In genomic region chr7:84982199-84982598, GRCh38 we compare ENCODE assay signal across 20 cellular contexts.
DNase-seq lines count a peak whose midpoint lies in the region; ATAC-seq, FAIRE-seq and TF ChIP-seq lines count a peak whose summit lies in the region.
"Had no signal": no experiment of that assay in that cellular context is flagged by ENCODE, and none has a peak within 500 bp of the region (broad histone marks: within the 10 kb centered on the region; RNA-seq: fewer than 3 reads in every experiment).

No MANE protein-coding gene starts in this region.

- peaks cover 5% of the 10 kb centered on the region for H3F3A ChIP-seq in SK-N-SH (replicated peaks; ENCODE audit: insufficient read depth)

- BruUV-seq in Caco-2 (replicated peaks; lab: Mats Ljungman, UMichigan), result no TSS peak

- no peak overlapping the region for H3K9ac ChIP-seq in SK-N-SH
- H3K9ac ChIP-seq: BLaER1 treated with 17β-estradiol and CSF1 and Interleukin-3, amounts not matched to agents 10 nM and 100 nM had no signal

- TF ChIP-seq RAD21 in SK-N-SH (IDR thresholded peaks at IDR 0.05; ENCODE audit: low read length), result no peak

- H3K4me3 ChIP-seq in SK-N-SH (ENCODE audit: low read depth in 2 of 2, low read length in 1 of 2), result no peak overlapping the region
- H3K4me3 ChIP-seq in small intestine (ENCODE audit: low read depth in 1 of 2, low read length in 2 of 2), result no peak overlapping the region
- H3K4me3 ChIP-seq in Caco-2 (ENCODE audit: low read depth, low read length), result no peak overlapping the region
- H3K4me3 ChIP-seq: BLaER1 treated with 17β-estradiol and CSF1 and Interleukin-3, amounts not matched to agents 10 nM and 100 nM had no signal

- no peak overlapping the region for H3K4me3 Mint-ChIP-seq in WTC11
- H3K4me3 Mint-ChIP-seq in Caco-2 (ENCODE audit: unreplicated experiment), result no peak overlapping the region
- H3K4me3 Mint-ChIP-seq: B cell; CD8-positive, alpha-beta T cell had no signal

- no peaks in the 10 kb centered on the region for H4K20me1 ChIP-seq in SK-N-SH (ENCODE audit: insufficient read depth)
- H4K20me1 ChIP-seq: BLaER1 treated with 17β-estradiol and CSF1 and Interleukin-3, amounts not matched to agents 10 nM and 100 nM had no signal

- H3K9me3 Mint-ChIP-seq in WTC11 (peaks cover 25% of the 10 kb centered on the region), Caco-2 (ENCODE audit: unreplicated experiment) (no peaks in the 10 kb centered on the region)
- H3K9me3 Mint-ChIP-seq: CD8-positive, alpha-beta T cell had no signal

- POLR2A ChIA-PET in SK-N-SH (lab: Yijun Ruan, JAX), result no interaction called here
- POLR2A ChIA-PET in WTC11 (lab: Charles Lee), result no interaction called here
- POLR2A ChIA-PET in Caco-2 (lab: Charles Lee), result no interaction called here

- H3K27ac Mint-ChIP-seq in WTC11 (no peak overlapping the region), Caco-2 (ENCODE audit: unreplicated experiment) (no peak overlapping the region)
- H3K27ac Mint-ChIP-seq: B cell; CD8-positive, alpha-beta T cell had no signal

- H3K27me3 Mint-ChIP-seq in WTC11 (ENCODE audit: low read depth) (no peaks in the 10 kb centered on the region), Caco-2 (ENCODE audit: insufficient read depth, unreplicated experiment) (peaks cover 3% of the 10 kb centered on the region)
- H3K27me3 Mint-ChIP-seq: B cell had no signal

- H3K79me2 ChIP-seq in SK-N-SH (ENCODE audit: insufficient read depth), result no peaks in the 10 kb centered on the region

- H3K4me1 Mint-ChIP-seq in WTC11, result peaks cover 7% of the 10 kb centered on the region
- no peaks in the 10 kb centered on the region for H3K4me1 Mint-ChIP-seq in Caco-2 (ENCODE audit: low read depth, unreplicated experiment)
- H3K4me1 Mint-ChIP-seq: B cell had no signal

- H3K9me2 ChIP-seq in SK-N-SH, result no peaks in the 10 kb centered on the region

- TF ChIP-seq CTCF in SK-N-SH (IDR thresholded peaks at IDR 0.05), result no peak
- no peak for TF ChIP-seq CTCF in WTC11 (IDR thresholded peaks at IDR 0.05)
- no peak for TF ChIP-seq CTCF in Caco-2 (IDR thresholded peaks at IDR 0.05; ENCODE audit: insufficient read depth in 1 of 2, low read depth in 1 of 2, low read length in 1 of 2, severe bottlenecking in 1 of 2, unreplicated experiment in 1 of 2)

- H3K27me3 ChIP-seq in SK-N-SH (ENCODE audit: insufficient read depth), result no peaks in the 10 kb centered on the region
- no peaks in the 10 kb centered on the region for H3K27me3 ChIP-seq in small intestine (ENCODE audit: control insufficient read depth in 2 of 2, insufficient read depth in 2 of 2, low read length in 2 of 2)
- H3K27me3 ChIP-seq in Caco-2 (replicated peaks; ENCODE audit: control insufficient read depth, insufficient read depth, low read length), result no peaks in the 10 kb centered on the region
- H3K27me3 ChIP-seq: BLaER1 treated with 17β-estradiol and CSF1 and Interleukin-3, amounts not matched to agents 10 nM and 100 nM had no signal

- no peaks in the 10 kb centered on the region for H3K36me3 Mint-ChIP-seq in WTC11
- no peaks in the 10 kb centered on the region for H3K36me3 Mint-ChIP-seq in Caco-2 (ENCODE audit: insufficient read depth, unreplicated experiment)
- H3K36me3 Mint-ChIP-seq: CD8-positive, alpha-beta T cell had no signal

- DNase-seq in SK-N-SH (no peak), GM03348 (ENCODE audit: low spot score) (peak; percentile 12), RCC 7860 (ENCODE audit: low spot score) (no peak), small intestine (no peak), WTC11 (ENCODE audit: low spot score) (no peak), Caco-2 (no peak)
- DNase-seq: CD8-positive, alpha-beta T cell; DMS 273 treated with DMSO at 0.1 percent for 48 hours; DMS53; DND-41; GDM1; GOT3; H7 had no signal

- H3K4me2 ChIP-seq in SK-N-SH, result 0 out of 2 replicates have a peak overlapping the region, but pooled peaks have one; percentile 5

- CTCF ChIA-PET in SK-N-SH (lab: Yijun Ruan, JAX) (no interaction called here), WTC11 (lab: Charles Lee) (no interaction called here), Caco-2 (lab: Charles Lee) (no interaction called here)

- H3K4me1 ChIP-seq in SK-N-SH (ENCODE audit: control insufficient read depth in 1 of 2, insufficient read depth in 2 of 2, low read depth in 1 of 2, low read length in 1 of 2) (peaks cover 7 to 12% of the 10 kb centered on the region in 2 experiments; a peak in 3 of 4 replicates), small intestine (ENCODE audit: control insufficient read depth in 2 of 2, insufficient read depth in 1 of 2, low read depth in 1 of 2, low read length in 1 of 2) (no peaks in the 10 kb centered on the region), Caco-2 (no peaks in the 10 kb centered on the region)

- H2AFZ ChIP-seq in SK-N-SH (ENCODE audit: low read depth), result no peak overlapping the region; the same call in 1 of the 2 replicates

- FAIRE-seq in RCC 7860 (lab: Jason Lieb, UNC), result peak; percentile 47
- peak; percentile 53 for FAIRE-seq in small intestine (lab: Jason Lieb, UNC)

- intact Hi-C loops in Caco-2 (cut with micrococcal nuclease; ENCODE audit: unreplicated experiment), result no loop called here

- TF ChIP-seq EP300 in SK-N-SH (IDR thresholded peaks at IDR 0.05; ENCODE audit: borderline replicate concordance in 1 of 2, low read depth in 1 of 2, low read length in 1 of 2), result peak in 1 of 2 experiments; percentile 84; a peak in 2 of 4 replicates

- H3K9me3 ChIP-seq in SK-N-SH (no peaks in the 10 kb centered on the region), small intestine (ENCODE audit: control insufficient read depth, low read depth) (no peaks in the 10 kb centered on the region), Caco-2 (no peaks in the 10 kb centered on the region)
- H3K9me3 ChIP-seq: BLaER1 treated with 17β-estradiol and CSF1 and Interleukin-3, amounts not matched to agents 10 nM and 100 nM had no signal

- H3K36me3 ChIP-seq in SK-N-SH (replicated peaks in 1 of 2; ENCODE audit: control insufficient read depth in 1 of 2, insufficient read depth in 2 of 2, low read length in 1 of 2) (no peaks in the 10 kb centered on the region), small intestine (ENCODE audit: control insufficient read depth in 2 of 2, insufficient read depth in 2 of 2, low read length in 2 of 2) (no peaks in the 10 kb centered on the region), Caco-2 (ENCODE audit: control insufficient read depth, insufficient read depth, low read length) (no peaks in the 10 kb centered on the region)
- H3K36me3 ChIP-seq: BLaER1 treated with 17β-estradiol and CSF1 and Interleukin-3, amounts not matched to agents 10 nM and 100 nM had no signal

- ATAC-seq in SK-N-SH treated with all-trans-retinoic acid at 6 μM for 48 hours (no peak), WTC11 (no peak), HG03342 (IDR thresholded peaks at IDR 0.05; ENCODE audit: unreplicated experiment) (no peak)
- ATAC-seq: CD8-positive, alpha-beta T cell; HCT116 had no signal

- H3K27ac ChIP-seq in SK-N-SH (ENCODE audit: low read depth in 2 of 2, low read length in 1 of 2), result peak overlapping the region in 1 of 2 experiments; percentile 50; a peak in 2 of 4 replicates
- no peak overlapping the region for H3K27ac ChIP-seq in small intestine (ENCODE audit: low read depth in 1 of 2, low read length in 1 of 2)
- H3K27ac ChIP-seq: 22Rv1; BLaER1 treated with 17β-estradiol and CSF1 and Interleukin-3, amounts not matched to agents 10 nM and 100 nM; HL-60 had no signal

TF ChIP-seq in SK-N-SH, 30 proteins besides CTCF, POLR2A, EP300 and RAD21 (continues in another document):
- no peak for TF ChIP-seq POLR2AphosphoS5 (IDR thresholded peaks at IDR 0.05; ENCODE audit: low read depth, low read length)
- 0 out of 2 replicates have a peak, but pooled peaks have one; percentile 28 for TF ChIP-seq FOXM1 (IDR thresholded peaks at IDR 0.05; ENCODE audit: low read depth)
- TF ChIP-seq MEF2A (IDR thresholded peaks at IDR 0.05; ENCODE audit: borderline replicate concordance, low read depth), result no peak
- TF ChIP-seq TCF12 (IDR thresholded peaks at IDR 0.05), result peak; percentile 85
- TF ChIP-seq CHD2 (IDR thresholded peaks at IDR 0.05; ENCODE audit: low read length, partially characterized antibody), result no peak

TF ChIP-seq in SK-N-SH treated with all-trans-retinoic acid at 6 μM for 48 hours, 23 proteins besides CTCF, POLR2A, EP300 and RAD21 (continues in another document):
- TF ChIP-seq ARNTL (CRISPR knock-in tag; IDR thresholded peaks at IDR 0.05; ENCODE audit: borderline replicate concordance, low read depth), result no peak
- no peak for TF ChIP-seq PATZ1 (CRISPR knock-in tag; IDR thresholded peaks at IDR 0.05; ENCODE audit: borderline replicate concordance)
- no peak for TF ChIP-seq ZNF8 (CRISPR knock-in tag; IDR thresholded peaks at IDR 0.05)

TF ChIP-seq in WTC11, 78 proteins besides CTCF, POLR2A, EP300 and RAD21 (continues in another document):
- no peak for TF ChIP-seq ATF2 (CRISPR knock-in tag; IDR thresholded peaks at IDR 0.05; ENCODE audit: borderline replicate concordance, low read depth)
- no peak for TF ChIP-seq CREB1 (CRISPR knock-in tag; IDR thresholded peaks at IDR 0.05)
- no peak for TF ChIP-seq E2F5 (CRISPR knock-in tag; IDR thresholded peaks at IDR 0.05)
- no peak for TF ChIP-seq RELA (CRISPR knock-in tag; IDR thresholded peaks at IDR 0.05; ENCODE audit: borderline replicate concordance)
- no peak for TF ChIP-seq ZNF138 (CRISPR knock-in tag; conservative IDR thresholded peaks at IDR 0.05)
- no peak for TF ChIP-seq KAT7 (CRISPR knock-in tag; IDR thresholded peaks at IDR 0.05; ENCODE audit: borderline replicate concordance)
- no peak for TF ChIP-seq JUN (CRISPR knock-in tag; IDR thresholded peaks at IDR 0.05)

Comparison
In these comparisons a context has a peak if more than half of its experiments do, and no peak if none do; other contexts are left out.
1. Of the 6 proteins assayed by ChIP-seq in both WTC11 and SK-N-SH: peak only in WTC11: none; only in SK-N-SH: TEAD4; in both: none; in neither: 5.